Comparison of ENCODE assay signal across 1 cellular context in the genomic region with DNA sequence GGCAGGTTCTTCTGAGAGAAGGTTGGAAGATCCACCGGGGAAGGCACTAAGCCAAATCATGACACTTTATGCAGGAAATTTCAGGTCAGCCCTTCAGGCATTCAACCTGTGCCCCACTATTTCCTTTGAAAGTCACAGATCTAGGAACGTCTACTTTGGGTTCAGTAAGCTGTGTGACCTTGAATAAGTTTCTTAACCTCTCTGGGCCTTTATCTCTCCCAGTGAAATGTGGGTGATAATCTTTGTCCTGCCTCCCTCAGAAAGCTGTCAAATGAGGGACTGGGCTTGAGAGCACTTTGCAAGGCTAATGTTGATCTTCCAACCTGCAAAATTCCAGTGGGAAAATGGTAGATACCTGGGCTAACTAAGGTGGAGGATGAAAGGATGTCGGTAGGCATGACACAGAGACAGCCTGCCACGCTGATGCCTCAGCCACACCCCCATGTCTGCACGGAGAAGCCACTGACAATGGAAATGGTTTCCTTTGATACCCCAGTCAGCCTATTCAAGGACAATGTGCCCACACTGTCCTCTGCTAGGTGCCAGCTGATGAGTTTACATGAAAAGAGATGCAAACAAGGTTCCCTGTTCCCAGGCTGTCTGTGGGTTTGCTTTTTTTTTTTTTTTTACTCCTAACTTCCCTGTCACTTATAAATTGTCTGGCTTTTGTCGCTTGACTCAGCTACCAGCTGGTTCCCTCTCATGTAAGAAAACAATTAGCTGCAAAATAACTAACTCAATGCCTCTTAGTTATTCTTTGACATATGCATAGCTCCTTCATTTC.
TF ChIP-seq lines count a peak whose summit lies in the region.

No MANE protein-coding gene starts in this region.

TF ChIP-seq in H1, 55 proteins besides CTCF, POLR2A, EP300 and RAD21:
- TF ChIP-seq BCL11A (IDR thresholded peaks at IDR 0.05; ENCODE audit: low read depth in 2 of 2, low read length in 2 of 2), result no peak
- TF ChIP-seq KDM1A (IDR thresholded peaks at IDR 0.05; ENCODE audit: borderline replicate concordance, low read length), result peak; percentile 97
- no peak for TF ChIP-seq CHD7 (IDR thresholded peaks at IDR 0.05; ENCODE audit: insufficient replicate concordance, low read length)
- TF ChIP-seq ZNF274 (IDR thresholded peaks at IDR 0.05; ENCODE audit: borderline replicate concordance, extremely low read depth, low read length), result no peak
- no peak for TF ChIP-seq CTBP2 (IDR thresholded peaks at IDR 0.05; ENCODE audit: borderline replicate concordance, insufficient read depth, insufficient read length, low read length)
- TF ChIP-seq HDAC2 (IDR thresholded peaks at IDR 0.05; ENCODE audit: borderline replicate concordance in 1 of 2, low read depth in 2 of 2, low read length in 2 of 2), result peak in 1 of 2 experiments; percentile 73; a peak in 1 of 4 replicates
- no peak for TF ChIP-seq KDM4A (IDR thresholded peaks at IDR 0.05; ENCODE audit: low read depth, low read length, severe bottlenecking)
- TF ChIP-seq SP1 (IDR thresholded peaks at IDR 0.05; ENCODE audit: low read depth, low read length), result no peak
- TF ChIP-seq, protein P1, sequence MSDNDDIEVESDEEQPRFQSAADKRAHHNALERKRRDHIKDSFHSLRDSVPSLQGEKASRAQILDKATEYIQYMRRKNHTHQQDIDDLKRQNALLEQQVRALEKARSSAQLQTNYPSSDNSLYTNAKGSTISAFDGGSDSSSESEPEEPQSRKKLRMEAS (IDR thresholded peaks at IDR 0.05), result no peak
- no peak for TF ChIP-seq CHD2 (IDR thresholded peaks at IDR 0.05; ENCODE audit: low read length)
- no peak for TF ChIP-seq POU5F1 (IDR thresholded peaks at IDR 0.05; ENCODE audit: low read depth, low read length)
- TF ChIP-seq TCF12 (IDR thresholded peaks at IDR 0.05; ENCODE audit: low read depth, low read length), result no peak
- no peak for TF ChIP-seq TAF7 (optimal IDR thresholded peaks at IDR 0.05; ENCODE audit: borderline replicate concordance, low read depth, low read length)
- TF ChIP-seq ASH2L (IDR thresholded peaks at IDR 0.05; ENCODE audit: low read length), result no peak
- no peak for TF ChIP-seq KDM5A (IDR thresholded peaks at IDR 0.05; ENCODE audit: low read length)
- TF ChIP-seq NRF1 (IDR thresholded peaks at IDR 0.05; ENCODE audit: low read depth, low read length), result no peak
- no peak for TF ChIP-seq MAFK (IDR thresholded peaks at IDR 0.05; ENCODE audit: low read depth, low read length)
- peak in 1 of 2 experiments; percentile 55; a peak in 1 of 4 replicates for TF ChIP-seq SIN3A (conservative IDR thresholded peaks at IDR 0.05 in 1 of 2, IDR thresholded peaks at IDR 0.05 in 1 of 2; ENCODE audit: low read depth in 1 of 2, low read length in 2 of 2)
